Comparison of ENCODE assay signal across 1 cellular context in the genomic region with DNA sequence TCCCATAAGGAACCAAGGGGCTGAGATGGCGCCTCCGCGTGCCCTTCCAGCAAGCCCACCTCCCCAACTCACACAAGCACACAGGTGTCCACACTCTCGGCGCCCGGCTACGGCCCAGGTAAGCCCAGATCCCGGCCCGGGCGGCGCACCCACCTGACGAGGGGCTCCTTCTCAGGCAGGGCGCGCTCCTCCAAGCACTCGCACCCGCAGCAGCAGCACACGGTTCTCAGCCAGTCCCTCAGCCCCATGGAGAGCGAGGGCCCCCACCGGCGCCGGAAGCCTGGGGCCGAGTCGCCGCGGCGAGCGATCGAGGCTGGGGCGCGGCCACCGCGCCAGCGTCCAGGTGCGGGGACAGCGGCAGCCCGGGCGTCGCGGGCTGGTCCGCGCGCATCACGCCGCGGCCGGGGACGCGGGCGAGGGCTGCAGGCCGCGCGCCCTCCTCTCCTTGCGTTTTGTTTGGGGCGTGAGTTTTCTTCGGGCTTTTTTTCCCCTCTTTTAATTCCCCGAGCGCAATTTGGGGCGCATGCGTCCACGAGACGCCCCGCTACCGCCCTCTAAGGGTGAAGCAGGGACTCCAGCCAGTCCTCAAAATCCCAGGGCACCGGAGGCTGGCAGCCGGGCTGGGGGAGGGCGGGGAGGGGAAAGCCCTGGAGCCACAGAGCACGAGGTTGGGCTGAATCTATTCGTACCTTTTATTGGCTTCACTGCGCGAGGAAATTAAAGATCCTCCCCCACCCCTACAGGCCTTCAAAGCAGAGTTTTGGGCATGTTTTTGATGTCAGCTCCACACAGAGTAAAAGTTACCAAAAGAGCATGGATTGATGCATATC.
TF ChIP-seq lines count a peak whose summit lies in the region.

A gene with protein sequence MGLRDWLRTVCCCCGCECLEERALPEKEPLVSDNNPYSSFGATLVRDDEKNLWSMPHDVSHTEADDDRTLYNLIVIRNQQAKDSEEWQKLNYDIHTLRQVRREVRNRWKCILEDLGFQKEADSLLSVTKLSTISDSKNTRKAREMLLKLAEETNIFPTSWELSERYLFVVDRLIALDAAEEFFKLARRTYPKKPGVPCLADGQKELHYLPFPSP (minus strand): TSS at position 472 of the 830 bp plus-strand sequence. CDS start 224 bp downstream, at position 248.

TF ChIP-seq in K562, 482 proteins besides CTCF, POLR2A, EP300 and RAD21 (continued from another document):
- TF ChIP-seq, protein P1, sequence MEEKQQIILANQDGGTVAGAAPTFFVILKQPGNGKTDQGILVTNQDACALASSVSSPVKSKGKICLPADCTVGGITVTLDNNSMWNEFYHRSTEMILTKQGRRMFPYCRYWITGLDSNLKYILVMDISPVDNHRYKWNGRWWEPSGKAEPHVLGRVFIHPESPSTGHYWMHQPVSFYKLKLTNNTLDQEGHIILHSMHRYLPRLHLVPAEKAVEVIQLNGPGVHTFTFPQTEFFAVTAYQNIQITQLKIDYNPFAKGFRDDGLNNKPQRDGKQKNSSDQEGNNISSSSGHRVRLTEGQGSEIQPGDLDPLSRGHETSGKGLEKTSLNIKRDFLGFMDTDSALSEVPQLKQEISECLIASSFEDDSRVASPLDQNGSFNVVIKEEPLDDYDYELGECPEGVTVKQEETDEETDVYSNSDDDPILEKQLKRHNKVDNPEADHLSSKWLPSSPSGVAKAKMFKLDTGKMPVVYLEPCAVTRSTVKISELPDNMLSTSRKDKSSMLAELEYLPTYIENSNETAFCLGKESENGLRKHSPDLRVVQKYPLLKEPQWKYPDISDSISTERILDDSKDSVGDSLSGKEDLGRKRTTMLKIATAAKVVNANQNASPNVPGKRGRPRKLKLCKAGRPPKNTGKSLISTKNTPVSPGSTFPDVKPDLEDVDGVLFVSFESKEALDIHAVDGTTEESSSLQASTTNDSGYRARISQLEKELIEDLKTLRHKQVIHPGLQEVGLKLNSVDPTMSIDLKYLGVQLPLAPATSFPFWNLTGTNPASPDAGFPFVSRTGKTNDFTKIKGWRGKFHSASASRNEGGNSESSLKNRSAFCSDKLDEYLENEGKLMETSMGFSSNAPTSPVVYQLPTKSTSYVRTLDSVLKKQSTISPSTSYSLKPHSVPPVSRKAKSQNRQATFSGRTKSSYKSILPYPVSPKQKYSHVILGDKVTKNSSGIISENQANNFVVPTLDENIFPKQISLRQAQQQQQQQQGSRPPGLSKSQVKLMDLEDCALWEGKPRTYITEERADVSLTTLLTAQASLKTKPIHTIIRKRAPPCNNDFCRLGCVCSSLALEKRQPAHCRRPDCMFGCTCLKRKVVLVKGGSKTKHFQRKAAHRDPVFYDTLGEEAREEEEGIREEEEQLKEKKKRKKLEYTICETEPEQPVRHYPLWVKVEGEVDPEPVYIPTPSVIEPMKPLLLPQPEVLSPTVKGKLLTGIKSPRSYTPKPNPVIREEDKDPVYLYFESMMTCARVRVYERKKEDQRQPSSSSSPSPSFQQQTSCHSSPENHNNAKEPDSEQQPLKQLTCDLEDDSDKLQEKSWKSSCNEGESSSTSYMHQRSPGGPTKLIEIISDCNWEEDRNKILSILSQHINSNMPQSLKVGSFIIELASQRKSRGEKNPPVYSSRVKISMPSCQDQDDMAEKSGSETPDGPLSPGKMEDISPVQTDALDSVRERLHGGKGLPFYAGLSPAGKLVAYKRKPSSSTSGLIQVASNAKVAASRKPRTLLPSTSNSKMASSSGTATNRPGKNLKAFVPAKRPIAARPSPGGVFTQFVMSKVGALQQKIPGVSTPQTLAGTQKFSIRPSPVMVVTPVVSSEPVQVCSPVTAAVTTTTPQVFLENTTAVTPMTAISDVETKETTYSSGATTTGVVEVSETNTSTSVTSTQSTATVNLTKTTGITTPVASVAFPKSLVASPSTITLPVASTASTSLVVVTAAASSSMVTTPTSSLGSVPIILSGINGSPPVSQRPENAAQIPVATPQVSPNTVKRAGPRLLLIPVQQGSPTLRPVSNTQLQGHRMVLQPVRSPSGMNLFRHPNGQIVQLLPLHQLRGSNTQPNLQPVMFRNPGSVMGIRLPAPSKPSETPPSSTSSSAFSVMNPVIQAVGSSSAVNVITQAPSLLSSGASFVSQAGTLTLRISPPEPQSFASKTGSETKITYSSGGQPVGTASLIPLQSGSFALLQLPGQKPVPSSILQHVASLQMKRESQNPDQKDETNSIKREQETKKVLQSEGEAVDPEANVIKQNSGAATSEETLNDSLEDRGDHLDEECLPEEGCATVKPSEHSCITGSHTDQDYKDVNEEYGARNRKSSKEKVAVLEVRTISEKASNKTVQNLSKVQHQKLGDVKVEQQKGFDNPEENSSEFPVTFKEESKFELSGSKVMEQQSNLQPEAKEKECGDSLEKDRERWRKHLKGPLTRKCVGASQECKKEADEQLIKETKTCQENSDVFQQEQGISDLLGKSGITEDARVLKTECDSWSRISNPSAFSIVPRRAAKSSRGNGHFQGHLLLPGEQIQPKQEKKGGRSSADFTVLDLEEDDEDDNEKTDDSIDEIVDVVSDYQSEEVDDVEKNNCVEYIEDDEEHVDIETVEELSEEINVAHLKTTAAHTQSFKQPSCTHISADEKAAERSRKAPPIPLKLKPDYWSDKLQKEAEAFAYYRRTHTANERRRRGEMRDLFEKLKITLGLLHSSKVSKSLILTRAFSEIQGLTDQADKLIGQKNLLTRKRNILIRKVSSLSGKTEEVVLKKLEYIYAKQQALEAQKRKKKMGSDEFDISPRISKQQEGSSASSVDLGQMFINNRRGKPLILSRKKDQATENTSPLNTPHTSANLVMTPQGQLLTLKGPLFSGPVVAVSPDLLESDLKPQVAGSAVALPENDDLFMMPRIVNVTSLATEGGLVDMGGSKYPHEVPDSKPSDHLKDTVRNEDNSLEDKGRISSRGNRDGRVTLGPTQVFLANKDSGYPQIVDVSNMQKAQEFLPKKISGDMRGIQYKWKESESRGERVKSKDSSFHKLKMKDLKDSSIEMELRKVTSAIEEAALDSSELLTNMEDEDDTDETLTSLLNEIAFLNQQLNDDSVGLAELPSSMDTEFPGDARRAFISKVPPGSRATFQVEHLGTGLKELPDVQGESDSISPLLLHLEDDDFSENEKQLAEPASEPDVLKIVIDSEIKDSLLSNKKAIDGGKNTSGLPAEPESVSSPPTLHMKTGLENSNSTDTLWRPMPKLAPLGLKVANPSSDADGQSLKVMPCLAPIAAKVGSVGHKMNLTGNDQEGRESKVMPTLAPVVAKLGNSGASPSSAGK (IDR thresholded peaks at IDR 0.05) = peak; percentile 38; the same call in 1 of the 2 replicates
- TF ChIP-seq ZBTB1 (CRISPR knock-in tag; IDR thresholded peaks at IDR 0.05; ENCODE audit: borderline replicate concordance, low read depth) = no peak
- TF ChIP-seq HMGN3 (IDR thresholded peaks at IDR 0.05; ENCODE audit: borderline replicate concordance, extremely low read depth, insufficient read length, low read depth, low read length) = no peak
- no peak for TF ChIP-seq ZNF561 (CRISPR knock-in tag; conservative IDR thresholded peaks at IDR 0.05)
- no peak for TF ChIP-seq NCOA6 (IDR thresholded peaks at IDR 0.05)
- TF ChIP-seq, protein P2, sequence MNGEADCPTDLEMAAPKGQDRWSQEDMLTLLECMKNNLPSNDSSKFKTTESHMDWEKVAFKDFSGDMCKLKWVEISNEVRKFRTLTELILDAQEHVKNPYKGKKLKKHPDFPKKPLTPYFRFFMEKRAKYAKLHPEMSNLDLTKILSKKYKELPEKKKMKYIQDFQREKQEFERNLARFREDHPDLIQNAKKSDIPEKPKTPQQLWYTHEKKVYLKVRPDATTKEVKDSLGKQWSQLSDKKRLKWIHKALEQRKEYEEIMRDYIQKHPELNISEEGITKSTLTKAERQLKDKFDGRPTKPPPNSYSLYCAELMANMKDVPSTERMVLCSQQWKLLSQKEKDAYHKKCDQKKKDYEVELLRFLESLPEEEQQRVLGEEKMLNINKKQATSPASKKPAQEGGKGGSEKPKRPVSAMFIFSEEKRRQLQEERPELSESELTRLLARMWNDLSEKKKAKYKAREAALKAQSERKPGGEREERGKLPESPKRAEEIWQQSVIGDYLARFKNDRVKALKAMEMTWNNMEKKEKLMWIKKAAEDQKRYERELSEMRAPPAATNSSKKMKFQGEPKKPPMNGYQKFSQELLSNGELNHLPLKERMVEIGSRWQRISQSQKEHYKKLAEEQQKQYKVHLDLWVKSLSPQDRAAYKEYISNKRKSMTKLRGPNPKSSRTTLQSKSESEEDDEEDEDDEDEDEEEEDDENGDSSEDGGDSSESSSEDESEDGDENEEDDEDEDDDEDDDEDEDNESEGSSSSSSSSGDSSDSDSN (IDR thresholded peaks at IDR 0.05; ENCODE audit: borderline replicate concordance in 1 of 2, low read depth in 2 of 2, low read length in 2 of 2) = 0 out of 4 replicates have a peak, but pooled peaks have one; percentile 27 to 54
- TF ChIP-seq ZNF24 (IDR thresholded peaks at IDR 0.05) = no peak
- TF ChIP-seq, protein P3, sequence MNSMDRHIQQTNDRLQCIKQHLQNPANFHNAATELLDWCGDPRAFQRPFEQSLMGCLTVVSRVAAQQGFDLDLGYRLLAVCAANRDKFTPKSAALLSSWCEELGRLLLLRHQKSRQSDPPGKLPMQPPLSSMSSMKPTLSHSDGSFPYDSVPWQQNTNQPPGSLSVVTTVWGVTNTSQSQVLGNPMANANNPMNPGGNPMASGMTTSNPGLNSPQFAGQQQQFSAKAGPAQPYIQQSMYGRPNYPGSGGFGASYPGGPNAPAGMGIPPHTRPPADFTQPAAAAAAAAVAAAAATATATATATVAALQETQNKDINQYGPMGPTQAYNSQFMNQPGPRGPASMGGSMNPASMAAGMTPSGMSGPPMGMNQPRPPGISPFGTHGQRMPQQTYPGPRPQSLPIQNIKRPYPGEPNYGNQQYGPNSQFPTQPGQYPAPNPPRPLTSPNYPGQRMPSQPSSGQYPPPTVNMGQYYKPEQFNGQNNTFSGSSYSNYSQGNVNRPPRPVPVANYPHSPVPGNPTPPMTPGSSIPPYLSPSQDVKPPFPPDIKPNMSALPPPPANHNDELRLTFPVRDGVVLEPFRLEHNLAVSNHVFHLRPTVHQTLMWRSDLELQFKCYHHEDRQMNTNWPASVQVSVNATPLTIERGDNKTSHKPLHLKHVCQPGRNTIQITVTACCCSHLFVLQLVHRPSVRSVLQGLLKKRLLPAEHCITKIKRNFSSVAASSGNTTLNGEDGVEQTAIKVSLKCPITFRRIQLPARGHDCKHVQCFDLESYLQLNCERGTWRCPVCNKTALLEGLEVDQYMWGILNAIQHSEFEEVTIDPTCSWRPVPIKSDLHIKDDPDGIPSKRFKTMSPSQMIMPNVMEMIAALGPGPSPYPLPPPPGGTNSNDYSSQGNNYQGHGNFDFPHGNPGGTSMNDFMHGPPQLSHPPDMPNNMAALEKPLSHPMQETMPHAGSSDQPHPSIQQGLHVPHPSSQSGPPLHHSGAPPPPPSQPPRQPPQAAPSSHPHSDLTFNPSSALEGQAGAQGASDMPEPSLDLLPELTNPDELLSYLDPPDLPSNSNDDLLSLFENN (IDR thresholded peaks at IDR 0.05; ENCODE audit: low read depth in 2 of 2, low read length in 2 of 2) = no peak
- TF ChIP-seq E2F3 (CRISPR knock-in tag; IDR thresholded peaks at IDR 0.05) = no peak
- TF ChIP-seq CTBP1 (IDR thresholded peaks at IDR 0.05; ENCODE audit: borderline replicate concordance) = peak; percentile 21; the same call in 1 of the 2 replicates
- TF ChIP-seq POLR2G (IDR thresholded peaks at IDR 0.05; ENCODE audit: low read depth, low read length) = peak; percentile 72
- 0 out of 4 replicates have a peak, but pooled peaks of 1 of the 2 experiments have one; percentile 40 for TF ChIP-seq MAZ (CRISPR knock-in tag; conservative IDR thresholded peaks at IDR 0.05 in 1 of 2, IDR thresholded peaks at IDR 0.05 in 1 of 2)
- no peak for TF ChIP-seq HNRNPH1 (optimal IDR thresholded peaks at IDR 0.05; ENCODE audit: low read depth, low read length)
- TF ChIP-seq, protein P4, sequence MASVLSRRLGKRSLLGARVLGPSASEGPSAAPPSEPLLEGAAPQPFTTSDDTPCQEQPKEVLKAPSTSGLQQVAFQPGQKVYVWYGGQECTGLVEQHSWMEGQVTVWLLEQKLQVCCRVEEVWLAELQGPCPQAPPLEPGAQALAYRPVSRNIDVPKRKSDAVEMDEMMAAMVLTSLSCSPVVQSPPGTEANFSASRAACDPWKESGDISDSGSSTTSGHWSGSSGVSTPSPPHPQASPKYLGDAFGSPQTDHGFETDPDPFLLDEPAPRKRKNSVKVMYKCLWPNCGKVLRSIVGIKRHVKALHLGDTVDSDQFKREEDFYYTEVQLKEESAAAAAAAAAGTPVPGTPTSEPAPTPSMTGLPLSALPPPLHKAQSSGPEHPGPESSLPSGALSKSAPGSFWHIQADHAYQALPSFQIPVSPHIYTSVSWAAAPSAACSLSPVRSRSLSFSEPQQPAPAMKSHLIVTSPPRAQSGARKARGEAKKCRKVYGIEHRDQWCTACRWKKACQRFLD (CRISPR knock-in tag; IDR thresholded peaks at IDR 0.05) = no peak
- no peak for TF ChIP-seq SMARCA4 (IDR thresholded peaks at IDR 0.05)
- no peak for TF ChIP-seq SRSF3 (IDR thresholded peaks at IDR 0.05; ENCODE audit: insufficient read depth, low read length)
- no peak for TF ChIP-seq ZNF696 (CRISPR knock-in tag; conservative IDR thresholded peaks at IDR 0.05)
TF ChIP-seq in K562: peak in this region for 18.
